In the genomic region with DNA sequence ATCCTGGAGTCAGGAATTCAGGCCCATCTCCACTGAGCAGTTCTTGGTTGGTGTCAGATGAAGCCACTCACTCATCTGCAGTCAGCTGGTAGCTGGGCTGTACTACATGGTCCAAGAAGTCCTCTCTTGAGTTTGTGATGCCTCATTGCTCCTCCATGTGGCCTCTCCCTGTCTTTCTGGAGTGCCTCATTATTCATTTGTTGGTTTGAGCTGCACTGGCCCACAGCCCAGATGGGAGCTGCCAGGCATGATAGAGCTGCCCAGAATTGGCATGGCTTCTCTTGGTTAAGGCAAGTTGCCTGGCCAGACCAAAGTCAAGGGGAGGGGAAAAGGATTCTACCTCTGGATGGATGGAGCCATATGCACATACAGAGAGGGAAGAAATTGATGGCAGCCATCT, we compare ENCODE assay signal across 8 cellular contexts. TPM values are rescaled to one million over a fixed set of nuclear protein-coding genes. Genes with fewer than 3 reads are reported as not detected.
DNase-seq lines count a peak whose midpoint lies in the region; ATAC-seq and TF ChIP-seq lines count a peak whose summit lies in the region.

No MANE protein-coding gene starts in this region.

- ATAC-seq in HG03521 (IDR thresholded peaks at IDR 0.05; ENCODE audit: unreplicated experiment) (no peak), GM19328 (IDR thresholded peaks at IDR 0.05; ENCODE audit: unreplicated experiment) (no peak)

- no peaks in the 10 kb centered on the region for H4K20me1 ChIP-seq in GM23248 (ENCODE audit: insufficient read depth)

- H3K4me3 ChIP-seq in GM23248 (no peak overlapping the region), prostate gland (no peak overlapping the region)

- H3K36me3 ChIP-seq in GM23248 (ENCODE audit: low read depth) = peaks cover 36% of the 10 kb centered on the region
- H3K36me3 ChIP-seq in prostate gland = no peaks in the 10 kb centered on the region

- no peak overlapping the region for H3K9ac ChIP-seq in GM23248

- H3K4me1 ChIP-seq in GM23248 (ENCODE audit: insufficient read depth) (peaks cover 34% of the 10 kb centered on the region), prostate gland (replicated peaks) (no peaks in the 10 kb centered on the region)

- TF ChIP-seq CTCF in prostate gland (IDR thresholded peaks at IDR 0.05) (no peak), GM20000 (IDR thresholded peaks at IDR 0.05; ENCODE audit: extremely low read depth, missing control alignments) (no peak)

- intact Hi-C loops in prostate gland (cut with DNase I) = no loop called here

- H3K9me3 ChIP-seq in GM23248 (ENCODE audit: low read depth) = no peaks in the 10 kb centered on the region
- no peaks in the 10 kb centered on the region for H3K9me3 ChIP-seq in prostate gland

- TF ChIP-seq POLR2A in erythroblast (IDR thresholded peaks at IDR 0.05; ENCODE audit: low read length) (no peak), prostate gland (IDR thresholded peaks at IDR 0.05) (no peak)

- in situ Hi-C loops in GM23248 (cut with MboI) = no loop called here

- H3K27me3 ChIP-seq in GM23248 (replicated peaks; ENCODE audit: insufficient read depth) (no peaks in the 10 kb centered on the region), prostate gland (replicated peaks; ENCODE audit: insufficient read depth) (no peaks in the 10 kb centered on the region)

- no peak overlapping the region for H3K4me2 ChIP-seq in GM23248 (ENCODE audit: unreplicated experiment)

- peak; percentile 68 for DNase-seq in GM23248
- peak; percentile 99 for DNase-seq in NCI-H446 treated with DMSO at 0.1 percent for 48 hours (lab: John Stamatoyannopoulos, UW)
- DNase-seq in erythroblast (lab: John Stamatoyannopoulos, UW) = peak; percentile 9 to 12
- peak; percentile 14 for DNase-seq in prostate gland (ENCODE audit: low spot score)
- DNase-seq in GM19238 (ENCODE audit: insufficient read length, low spot score) = no peak
- DNase-seq in GM20000 (ENCODE audit: low spot score) = no peak

- H2AFZ ChIP-seq in GM23248 = no peak overlapping the region

- H3K9me2 ChIP-seq in GM23248 (ENCODE audit: insufficient read depth) = no peaks in the 10 kb centered on the region

- peaks cover 25% of the 10 kb centered on the region for H3F3A ChIP-seq in GM23248 (ENCODE audit: insufficient read depth)

- H3K27ac ChIP-seq in GM23248 (no peak overlapping the region), prostate gland (no peak overlapping the region)

- no peaks in the 10 kb centered on the region for H3K79me2 ChIP-seq in GM23248 (ENCODE audit: insufficient read depth)

RNA-seq across cellular contexts. Expression of a gene that starts 8.0 kb away (rescaled TPM):
- 15.5 and 17.1 TPM in 2 replicates for total RNA-seq in GM23248 (2014; rRNA removed; shearing (Covaris generic))
- 11.1 and 14.0 TPM in 2 replicates for polyA plus RNA-seq in GM23248 (2016; fragmentation: Nextera tagmentation; extraction: Ambion mirVana)
- 10 to 100 TPM in 1 of 2 donors, 1 to 10 TPM in 1; 8.9 to 10.2 TPM for total RNA-seq in prostate gland

RNA-seq across cellular contexts. Expression of a gene that starts 8.1 kb away (rescaled TPM):
- total RNA-seq in GM23248 (2014; rRNA removed; shearing (Covaris generic)) = 53.4 and 58.5 TPM in 2 replicates
- polyA plus RNA-seq in GM23248 (2016; fragmentation: Nextera tagmentation; extraction: Ambion mirVana) = 35.2 and 36.4 TPM in 2 replicates
- 10 to 100 TPM; 43.3 to 51.1 TPM for total RNA-seq in prostate gland

Comparison
In these comparisons a context has a peak if more than half of its experiments do, and no peak if none do; other contexts are left out.
1. DNase-seq: peak in GM23248 (single experiment), NCI-H446 treated with DMSO at 0.1 percent for 48 hours (single experiment), erythroblast (2 of 2) and prostate gland (single experiment); none in GM19238 (single experiment) and GM20000 (single experiment).